ENCODE assay signal across 8 cellular contexts in genomic region chr20:44910690-44911262, GRCh38. TPM values are rescaled to one million over a fixed set of nuclear protein-coding genes. Genes with fewer than 3 reads are reported as not detected.
DNase-seq lines count a peak whose midpoint lies in the region; ATAC-seq and TF ChIP-seq lines count a peak whose summit lies in the region.

No MANE protein-coding gene starts in this region.

- H3K4me1 Mint-ChIP-seq in activated T-cell treated with anti-CD3 and anti-CD28 coated beads, Interleukin-2, amount 50 U/mL, for 24 hours (ENCODE audit: low read depth), result peaks cover 44% of the 10 kb centered on the region
- H3K4me1 Mint-ChIP-seq in activated CD4-positive, alpha-beta memory T cell treated with anti-CD3 and anti-CD28 coated beads, Interleukin-2, amount 10 ng/mL, durations not matched to agents 7 days and 5 days, result peaks cover 47% of the 10 kb centered on the region

- H3K27me3 Mint-ChIP-seq in activated T-cell treated with anti-CD3 and anti-CD28 coated beads, Interleukin-2, amount 50 U/mL, for 24 hours, result no peaks in the 10 kb centered on the region
- no peaks in the 10 kb centered on the region for H3K27me3 Mint-ChIP-seq in activated CD4-positive, alpha-beta memory T cell treated with anti-CD3 and anti-CD28 coated beads, Interleukin-2, amount 10 ng/mL, durations not matched to agents 7 days and 5 days

- H3K4me1 ChIP-seq in tibial artery, result peaks cover 0 to 19% (median 13%) of the 10 kb centered on the region in 4 donors

- no peak overlapping the region for H3K27ac ChIP-seq in tibial artery

- peak overlapping the region; percentile 88 for H3K4me3 ChIP-seq in iPS-18c (ENCODE audit: insufficient read depth, low read depth, low read length)
- H3K4me3 ChIP-seq in tibial artery, result peak overlapping the region; percentile 57 to 67

- intact Hi-C loops in tibial artery (cut with DNase I; ENCODE audit: low total_unique reads), result no loop called here

- H3K27me3 ChIP-seq in tibial artery, result no peaks in the 10 kb centered on the region

- ATAC-seq in GM18907 (IDR thresholded peaks at IDR 0.05; ENCODE audit: unreplicated experiment), result no peak

- peaks cover 77% of the 10 kb centered on the region for H3K36me3 Mint-ChIP-seq in activated T-cell treated with anti-CD3 and anti-CD28 coated beads, Interleukin-2, amount 50 U/mL, for 24 hours (ENCODE audit: low read depth)
- peaks cover 53% of the 10 kb centered on the region for H3K36me3 Mint-ChIP-seq in activated CD4-positive, alpha-beta memory T cell treated with anti-CD3 and anti-CD28 coated beads, Interleukin-2, amount 10 ng/mL, durations not matched to agents 7 days and 5 days (ENCODE audit: low read depth)

- H3K36me3 ChIP-seq in tibial artery, result peaks cover 15 to 49% (median 21%) of the 10 kb centered on the region in 3 donors

- POLR2A ChIA-PET in activated CD4-positive, alpha-beta memory T cell treated with anti-CD3 and anti-CD28 coated beads, Interleukin-2, amount 10 ng/mL, durations not matched to agents 7 days and 5 days (lab: Charles Lee), result interaction anchor here (1.4 to 1.7 kb wide), 2 partner anchors 55 to 86 kb away, joined by 4 read pairs; no protein-coding TSS in a partner anchor

- no peak for TF ChIP-seq CTCF in tibial artery (IDR thresholded peaks at IDR 0.05)

- H3K4me3 Mint-ChIP-seq in activated T-cell treated with anti-CD3 and anti-CD28 coated beads, Interleukin-2, amount 50 U/mL, for 24 hours, result peak overlapping the region; percentile 85
- H3K4me3 Mint-ChIP-seq in activated CD4-positive, alpha-beta memory T cell treated with anti-CD3 and anti-CD28 coated beads, Interleukin-2, amount 10 ng/mL, durations not matched to agents 7 days and 5 days, result peak overlapping the region; percentile 85

- H3K9me3 ChIP-seq in iPS-18c (ENCODE audit: control insufficient read depth, insufficient read depth, low read length) (no peaks in the 10 kb centered on the region), tibial artery (no peaks in the 10 kb centered on the region)

- no peak for DNase-seq in activated T-cell treated with anti-CD3 and anti-CD28 coated beads, Interleukin-2, amount 50 U/mL, for 24 hours
- DNase-seq in activated T-cell treated with anti-CD3 and anti-CD28 coated beads, Interleukin-2, amount 50 U/mL, for 1 hour, result no peak
- no peak for DNase-seq in activated CD4-positive, alpha-beta memory T cell treated with anti-CD3 and anti-CD28 coated beads, Interleukin-2, amount 10 ng/mL, durations not matched to agents 7 days and 5 days
- DNase-seq in tibial artery (no peak), superior temporal gyrus (ENCODE audit: extremely low spot score) (no peak), kidney glomerular epithelial cell (lab: John Stamatoyannopoulos, UW) (no peak)

- peak overlapping the region; percentile 82 for H3K27ac Mint-ChIP-seq in activated T-cell treated with anti-CD3 and anti-CD28 coated beads, Interleukin-2, amount 50 U/mL, for 24 hours
- H3K27ac Mint-ChIP-seq in activated CD4-positive, alpha-beta memory T cell treated with anti-CD3 and anti-CD28 coated beads, Interleukin-2, amount 10 ng/mL, durations not matched to agents 7 days and 5 days, result peak overlapping the region; percentile 59

- no peaks in the 10 kb centered on the region for H3K9me3 Mint-ChIP-seq in activated T-cell treated with anti-CD3 and anti-CD28 coated beads, Interleukin-2, amount 50 U/mL, for 24 hours
- no peaks in the 10 kb centered on the region for H3K9me3 Mint-ChIP-seq in activated CD4-positive, alpha-beta memory T cell treated with anti-CD3 and anti-CD28 coated beads, Interleukin-2, amount 10 ng/mL, durations not matched to agents 7 days and 5 days

- CTCF ChIA-PET in activated CD4-positive, alpha-beta memory T cell treated with anti-CD3 and anti-CD28 coated beads, Interleukin-2, amount 10 ng/mL, durations not matched to agents 7 days and 5 days (lab: Charles Lee), result interaction anchor here (0.6 to 1.3 kb wide), 3 partner anchors 23 to 384 kb away, joined by 3 to 4 read pairs (median 3); no protein-coding TSS in a partner anchor

RNA-seq across cellular contexts. Expression of gene PABPC1L, which starts 0.9 kb away (rescaled TPM):
- total RNA-seq in activated CD4-positive, alpha-beta memory T cell treated with anti-CD3 and anti-CD28 coated beads, Interleukin-2, amount 10 ng/mL, durations not matched to agents 7 days and 5 days, result 10 to 100 TPM; 57.9 to 58.9 TPM

RNA-seq across cellular contexts. Expression of gene YWHAB, which starts 25.3 kb away (rescaled TPM):
- total RNA-seq in activated CD4-positive, alpha-beta memory T cell treated with anti-CD3 and anti-CD28 coated beads, Interleukin-2, amount 10 ng/mL, durations not matched to agents 7 days and 5 days, result 100 to 1,000 TPM; 277 to 279 TPM

RNA-seq across cellular contexts. Expression of gene TOMM34, which starts 49.4 kb away (rescaled TPM):
- 10 to 100 TPM; 16.0 to 16.4 TPM for total RNA-seq in activated CD4-positive, alpha-beta memory T cell treated with anti-CD3 and anti-CD28 coated beads, Interleukin-2, amount 10 ng/mL, durations not matched to agents 7 days and 5 days

RNA-seq across cellular contexts. Expression of gene STK4, which starts 55.5 kb away (rescaled TPM):
- 100 to 1,000 TPM; 204 to 213 TPM for total RNA-seq in activated CD4-positive, alpha-beta memory T cell treated with anti-CD3 and anti-CD28 coated beads, Interleukin-2, amount 10 ng/mL, durations not matched to agents 7 days and 5 days
